In the genomic region with DNA sequence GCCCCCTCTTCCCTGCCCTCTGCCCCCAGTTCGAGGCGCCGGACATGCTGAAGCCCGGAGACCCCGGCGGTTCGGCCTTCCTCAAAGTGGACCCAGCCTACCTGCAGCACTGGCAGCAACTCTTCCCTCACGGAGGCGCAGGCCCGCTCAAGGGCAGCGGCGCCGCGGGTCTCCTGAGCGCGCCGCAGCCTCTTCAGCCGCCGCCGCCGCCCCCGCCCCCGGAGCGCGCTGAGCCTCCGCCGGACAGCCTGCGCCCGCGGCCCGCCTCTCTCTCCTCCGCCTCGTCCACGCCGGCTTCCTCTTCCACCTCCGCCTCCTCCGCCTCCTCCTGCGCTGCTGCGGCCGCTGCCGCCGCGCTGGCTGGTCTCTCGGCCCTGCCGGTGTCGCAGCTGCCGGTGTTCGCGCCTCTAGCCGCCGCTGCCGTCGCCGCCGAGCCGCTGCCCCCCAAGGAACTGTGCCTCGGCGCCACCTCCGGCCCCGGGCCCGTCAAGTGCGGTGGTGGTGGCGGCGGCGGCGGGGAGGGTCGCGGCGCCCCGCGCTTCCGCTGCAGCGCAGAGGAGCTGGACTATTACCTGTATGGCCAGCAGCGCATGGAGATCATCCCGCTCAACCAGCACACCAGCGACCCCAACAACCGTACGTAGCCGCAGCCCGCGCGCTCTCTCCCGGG, we compare ENCODE assay signal across 8 cellular contexts. TPM values are rescaled to one million over a fixed set of nuclear protein-coding genes. Genes with fewer than 3 reads are reported as not detected.
DNase-seq lines count a peak whose midpoint lies in the region; ATAC-seq and TF ChIP-seq lines count a peak whose summit lies in the region.

No MANE protein-coding gene starts in this region.

- TF ChIP-seq RAD21 in Ishikawa (IDR thresholded peaks at IDR 0.05; ENCODE audit: low read depth) = no peak

- no peaks in the 10 kb centered on the region for H3K9me3 ChIP-seq in colonic mucosa
- H3K9me3 ChIP-seq in mesodermal cell (ENCODE audit: control insufficient read depth, low read length) = no peaks in the 10 kb centered on the region

- no peaks in the 10 kb centered on the region for H3K36me3 ChIP-seq in GM06990 (ENCODE audit: control insufficient read depth, insufficient read depth, low read length)
- no peaks in the 10 kb centered on the region for H3K36me3 ChIP-seq in colonic mucosa
- no peaks in the 10 kb centered on the region for H3K36me3 ChIP-seq in mesodermal cell (ENCODE audit: control insufficient read depth, insufficient read depth, low read length)

- H3K27ac ChIP-seq in colonic mucosa (no peak overlapping the region), mesodermal cell (ENCODE audit: low read depth, low read length, severe bottlenecking) (no peak overlapping the region)

- TF ChIP-seq CTCF in GM06990 (IDR thresholded peaks at IDR 0.05; ENCODE audit: insufficient read depth, low read length, poor library complexity, severe bottlenecking) = no peak
- TF ChIP-seq CTCF in colonic mucosa (IDR thresholded peaks at IDR 0.05) = no peak

- TF ChIP-seq EP300 in Ishikawa (IDR thresholded peaks at IDR 0.05; ENCODE audit: borderline replicate concordance) = 0 out of 2 replicates have a peak, but pooled peaks have one; percentile 9

- no peak for ATAC-seq in HG03025 (IDR thresholded peaks at IDR 0.05; ENCODE audit: low FRiP score, unreplicated experiment)

- H3K4me3 ChIP-seq in GM06990 (replicated peaks; ENCODE audit: low read depth, low read length) (peak overlapping the region; percentile 37), colonic mucosa (peak overlapping the region; percentile 47), mesodermal cell (ENCODE audit: extremely low read depth, insufficient read depth, low read length, poor library complexity, severe bottlenecking) (peak overlapping the region; percentile 65)

- DNase-seq in GM06990 (ENCODE audit: extremely low read depth, insufficient read length) = no peak
- no peak for DNase-seq in colonic mucosa
- no peak for DNase-seq in NCI-H1436 (lab: John Stamatoyannopoulos, UW)
- DNase-seq in midbrain (lab: John Stamatoyannopoulos, UW) = no peak
- no peak for DNase-seq in kidney glomerular epithelial cell (lab: John Stamatoyannopoulos, UW)

- H3K27me3 ChIP-seq in GM06990 (replicated peaks; ENCODE audit: control insufficient read depth, insufficient read depth, low read length) (peaks cover 11% of the 10 kb centered on the region), colonic mucosa (peaks cover 92% of the 10 kb centered on the region)

- 0 to 1% methylated on average over 9 to 40 of the region's 83 CpGs for WGBS in mesodermal cell (ENCODE audit: insufficient coverage in 2 of 2), 2 experiments

- H3K9ac ChIP-seq in colonic mucosa (ENCODE audit: low read depth in 2 of 2, low read length in 2 of 2) = peak overlapping the region in 1 of 2 donors; percentile 28

- intact Hi-C loops in colonic mucosa (cut with DNase I) = no loop called here

- H3K4me1 ChIP-seq in colonic mucosa (peaks cover 4% of the 10 kb centered on the region), mesodermal cell (ENCODE audit: control insufficient read depth, insufficient read depth, low read length, poor library complexity, severe bottlenecking) (peaks cover 22% of the 10 kb centered on the region)

TF ChIP-seq in Ishikawa, 13 proteins besides CTCF, POLR2A, EP300 and RAD21:
- TF ChIP-seq CREB1 (IDR thresholded peaks at IDR 0.05; ENCODE audit: low read depth) = no peak
- TF ChIP-seq TEAD4 (IDR thresholded peaks at IDR 0.05) = no peak
- TF ChIP-seq, protein P1, sequence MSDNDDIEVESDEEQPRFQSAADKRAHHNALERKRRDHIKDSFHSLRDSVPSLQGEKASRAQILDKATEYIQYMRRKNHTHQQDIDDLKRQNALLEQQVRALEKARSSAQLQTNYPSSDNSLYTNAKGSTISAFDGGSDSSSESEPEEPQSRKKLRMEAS (IDR thresholded peaks at IDR 0.05) = no peak; the same call in 1 of the 2 replicates
- TF ChIP-seq TCF12 (IDR thresholded peaks at IDR 0.05; ENCODE audit: low read depth) = no peak
- TF ChIP-seq EGR1 (IDR thresholded peaks at IDR 0.05) = peak; percentile 68; the same call in 1 of the 2 replicates
- TF ChIP-seq, protein P2, sequence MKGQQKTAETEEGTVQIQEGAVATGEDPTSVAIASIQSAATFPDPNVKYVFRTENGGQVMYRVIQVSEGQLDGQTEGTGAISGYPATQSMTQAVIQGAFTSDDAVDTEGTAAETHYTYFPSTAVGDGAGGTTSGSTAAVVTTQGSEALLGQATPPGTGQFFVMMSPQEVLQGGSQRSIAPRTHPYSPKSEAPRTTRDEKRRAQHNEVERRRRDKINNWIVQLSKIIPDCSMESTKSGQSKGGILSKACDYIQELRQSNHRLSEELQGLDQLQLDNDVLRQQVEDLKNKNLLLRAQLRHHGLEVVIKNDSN (IDR thresholded peaks at IDR 0.05) = no peak
- peak; percentile 38; the same call in 1 of the 2 replicates for TF ChIP-seq ZBTB7A (IDR thresholded peaks at IDR 0.05; ENCODE audit: low read depth)
- no peak for TF ChIP-seq NFIC (IDR thresholded peaks at IDR 0.05)
- no peak for TF ChIP-seq FOXM1 (IDR thresholded peaks at IDR 0.05; ENCODE audit: borderline replicate concordance, low read depth)
- no peak for TF ChIP-seq CEBPB (IDR thresholded peaks at IDR 0.05)
- TF ChIP-seq, protein P3, sequence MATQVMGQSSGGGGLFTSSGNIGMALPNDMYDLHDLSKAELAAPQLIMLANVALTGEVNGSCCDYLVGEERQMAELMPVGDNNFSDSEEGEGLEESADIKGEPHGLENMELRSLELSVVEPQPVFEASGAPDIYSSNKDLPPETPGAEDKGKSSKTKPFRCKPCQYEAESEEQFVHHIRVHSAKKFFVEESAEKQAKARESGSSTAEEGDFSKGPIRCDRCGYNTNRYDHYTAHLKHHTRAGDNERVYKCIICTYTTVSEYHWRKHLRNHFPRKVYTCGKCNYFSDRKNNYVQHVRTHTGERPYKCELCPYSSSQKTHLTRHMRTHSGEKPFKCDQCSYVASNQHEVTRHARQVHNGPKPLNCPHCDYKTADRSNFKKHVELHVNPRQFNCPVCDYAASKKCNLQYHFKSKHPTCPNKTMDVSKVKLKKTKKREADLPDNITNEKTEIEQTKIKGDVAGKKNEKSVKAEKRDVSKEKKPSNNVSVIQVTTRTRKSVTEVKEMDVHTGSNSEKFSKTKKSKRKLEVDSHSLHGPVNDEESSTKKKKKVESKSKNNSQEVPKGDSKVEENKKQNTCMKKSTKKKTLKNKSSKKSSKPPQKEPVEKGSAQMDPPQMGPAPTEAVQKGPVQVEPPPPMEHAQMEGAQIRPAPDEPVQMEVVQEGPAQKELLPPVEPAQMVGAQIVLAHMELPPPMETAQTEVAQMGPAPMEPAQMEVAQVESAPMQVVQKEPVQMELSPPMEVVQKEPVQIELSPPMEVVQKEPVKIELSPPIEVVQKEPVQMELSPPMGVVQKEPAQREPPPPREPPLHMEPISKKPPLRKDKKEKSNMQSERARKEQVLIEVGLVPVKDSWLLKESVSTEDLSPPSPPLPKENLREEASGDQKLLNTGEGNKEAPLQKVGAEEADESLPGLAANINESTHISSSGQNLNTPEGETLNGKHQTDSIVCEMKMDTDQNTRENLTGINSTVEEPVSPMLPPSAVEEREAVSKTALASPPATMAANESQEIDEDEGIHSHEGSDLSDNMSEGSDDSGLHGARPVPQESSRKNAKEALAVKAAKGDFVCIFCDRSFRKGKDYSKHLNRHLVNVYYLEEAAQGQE (IDR thresholded peaks at IDR 0.05; ENCODE audit: low read depth) = no peak
- TF ChIP-seq YY1 (IDR thresholded peaks at IDR 0.05; ENCODE audit: low read depth) = no peak
- TF ChIP-seq TAF1 (IDR thresholded peaks at IDR 0.05; ENCODE audit: low read depth) = no peak

RNA-seq across cellular contexts. Expression of a gene that starts 1.1 kb away (rescaled TPM):
- 1 to 10 TPM; 1.6 to 2.7 TPM for total RNA-seq in colonic mucosa
- 6.3 TPM for polyA plus RNA-seq in mesodermal cell (2013, experiment 1 of 2)
- 5.7 TPM for polyA plus RNA-seq in mesodermal cell (2013, experiment 2 of 2)

RNA-seq across cellular contexts. Expression of a gene that starts 53.6 kb away (rescaled TPM):
- total RNA-seq in colonic mucosa = 10 to 100 TPM; 33.7 to 84.8 TPM
- 33.5 TPM for polyA plus RNA-seq in mesodermal cell (2013, experiment 1 of 2)
- 39.4 TPM for polyA plus RNA-seq in mesodermal cell (2013, experiment 2 of 2)
